ENCODE assay signal across 28 cellular contexts in the genomic region with DNA sequence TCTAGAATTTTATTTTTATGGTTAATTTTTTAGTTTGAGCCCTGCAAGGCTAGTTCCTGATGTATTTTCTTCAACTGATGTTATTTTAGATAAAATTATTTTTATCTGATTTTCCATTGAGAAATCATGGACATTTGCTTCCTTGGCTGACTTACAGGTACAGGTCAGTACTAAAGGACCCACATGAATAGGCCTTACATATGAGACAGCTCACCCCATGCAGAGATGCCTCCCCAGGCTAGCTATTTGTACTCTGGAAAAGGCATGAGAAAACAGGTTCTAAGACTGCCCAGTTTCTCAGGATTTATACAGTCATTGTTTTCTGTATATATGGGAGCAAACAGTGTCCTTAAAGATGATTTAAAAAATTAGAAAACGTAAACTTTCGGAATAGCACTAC.
"Had no signal": no experiment of that assay in that cellular context is flagged by ENCODE, and none has a peak within 500 bp of the region (broad histone marks: within the 10 kb centered on the region; RNA-seq: fewer than 3 reads in every experiment).

No MANE protein-coding gene starts in this region.

- H3K9me3 ChIP-seq: adrenal gland, SJSA1, SK-N-SH had no signal

- H3K4me3 Mint-ChIP-seq: activated CD4-positive, alpha-beta T cell treated with anti-CD3 and anti-CD28 coated beads for 36 hours; activated CD4-positive, alpha-beta T cell treated with anti-CD3 and anti-CD28 coated beads, Interleukin-2, amount 10 ng/mL, durations not matched to agents 7 days and 5 days; activated naive CD4-positive, alpha-beta T cell treated with anti-CD3 and anti-CD28 coated beads for 36 hours; activated T-cell treated with anti-CD3 and anti-CD28 coated beads, Interleukin-2, amount 50 U/mL, for 4 hours; activated T-helper 1 cell treated with anti-CD3 and anti-CD28 coated beads, Interleukin-12 subunit alpha, Interleukin-12 subunit beta, Interleukin-2, Interleukin-4 antibody, amounts not matched to agents 30 ng/mL and 10 ng/mL and 1 ng/mL, durations not matched to agents 14 hours and 24 hours and 36 hours; central memory CD8-positive, alpha-beta T cell; T-helper 1 cell treated with Interleukin-12 subunit alpha and Interleukin-12 subunit beta and Interleukin-4 antibody, amounts not matched to agents 30 μg/mL and 1 μg/mL, for 36 hours; T-helper 2 cell treated with Interferon-gamma antibody and Interleukin-4, amounts not matched to agents 5 μg/mL and 100 μg/mL, for 36 hours had no signal

- H3K36me3 Mint-ChIP-seq: activated naive CD4-positive, alpha-beta T cell treated with anti-CD3 and anti-CD28 coated beads, Interleukin-2, amount 50 U/mL, for 72 hours had no signal

- H3K27ac ChIP-seq: adrenal gland, cardiac muscle cell, KMS-11, SJSA1 had no signal

- H3K9me3 Mint-ChIP-seq: activated CD4-positive, alpha-beta T cell treated with anti-CD3 and anti-CD28 coated beads, Interleukin-2, amount 10 ng/mL, durations not matched to agents 7 days and 5 days; activated naive CD4-positive, alpha-beta T cell treated with anti-CD3 and anti-CD28 coated beads for 36 hours; activated naive CD4-positive, alpha-beta T cell treated with anti-CD3 and anti-CD28 coated beads, Interleukin-2, amount 50 U/mL, for 72 hours; activated T-cell treated with anti-CD3 and anti-CD28 coated beads, Interleukin-2, amount 50 U/mL, for 4 hours; activated T-helper 1 cell treated with anti-CD3 and anti-CD28 coated beads, Interleukin-12 subunit alpha, Interleukin-12 subunit beta, Interleukin-2, Interleukin-4 antibody, amounts not matched to agents 30 ng/mL and 10 ng/mL and 1 ng/mL, durations not matched to agents 14 hours and 24 hours and 36 hours; central memory CD8-positive, alpha-beta T cell; T-helper 1 cell treated with Interleukin-12 subunit alpha and Interleukin-12 subunit beta and Interleukin-4 antibody, amounts not matched to agents 30 μg/mL and 1 μg/mL, for 36 hours; T-helper 2 cell treated with Interferon-gamma antibody and Interleukin-4, amounts not matched to agents 5 μg/mL and 100 μg/mL, for 36 hours had no signal

- H3K9ac ChIP-seq: KMS-11, SK-N-SH had no signal

- H3K4me3 ChIP-seq: adrenal gland, cardiac muscle cell, SJSA1 had no signal

- FAIRE-seq: astrocyte, TTC549 had no signal

- H3K36me3 ChIP-seq: adrenal gland, cardiac muscle cell, SJSA1 had no signal

- H3K4me1 ChIP-seq: adrenal gland, SJSA1 had no signal

- DNase-seq: activated CD4-positive, alpha-beta T cell treated with anti-CD3 and anti-CD28 coated beads for 36 hours; activated CD4-positive, alpha-beta T cell treated with anti-CD3 and anti-CD28 coated beads, Interleukin-2, amount 10 ng/mL, durations not matched to agents 7 days and 5 days; activated CD4-positive, alpha-beta T cell treated with anti-CD3 and anti-CD28 coated beads, Interleukin-2, amount 50 U/mL, for 48 hours; activated CD8-positive, alpha-beta memory T cell treated with anti-CD3 and anti-CD28 coated beads, Interleukin-2, amount 50 U/mL, for 4 hours; activated gamma-delta T cell treated with Interleukin-2 at 50 U/mL for 16 hours; activated naive CD4-positive, alpha-beta T cell treated with anti-CD3 and anti-CD28 coated beads for 36 hours; activated T-cell treated with anti-CD3 and anti-CD28 coated beads for 4 hours; activated T-cell treated with anti-CD3 and anti-CD28 coated beads, Interleukin-2, amount 50 U/mL, for 4 hours; adrenal gland; NCI-H1105; NCI-H1436 treated with DMSO at 0.1 percent for 48 hours; NCI-H1694 treated with DMSO at 0.1 percent for 48 hours; NCI-H2029; NCI-H345; NCI-H524 treated with DMSO at 0.1 percent for 48 hours; RPMI8226; SHP77 treated with DMSO at 0.1 percent for 48 hours; SK-N-SH had no signal

- H3K4me2 ChIP-seq: KMS-11, SK-N-SH had no signal

- H3K4me1 Mint-ChIP-seq: activated CD4-positive, alpha-beta T cell treated with anti-CD3 and anti-CD28 coated beads for 36 hours; activated CD4-positive, alpha-beta T cell treated with anti-CD3 and anti-CD28 coated beads, Interleukin-2, amount 10 ng/mL, durations not matched to agents 7 days and 5 days; central memory CD8-positive, alpha-beta T cell had no signal

- H3K27me3 ChIP-seq: adrenal gland, cardiac muscle cell, SJSA1 had no signal

- H3K27ac Mint-ChIP-seq: activated CD4-positive, alpha-beta T cell treated with anti-CD3 and anti-CD28 coated beads for 36 hours; activated CD4-positive, alpha-beta T cell treated with anti-CD3 and anti-CD28 coated beads, Interleukin-2, amount 10 ng/mL, durations not matched to agents 7 days and 5 days; activated naive CD4-positive, alpha-beta T cell treated with anti-CD3 and anti-CD28 coated beads for 36 hours; activated naive CD4-positive, alpha-beta T cell treated with anti-CD3 and anti-CD28 coated beads, Interleukin-2, amount 50 U/mL, for 72 hours; activated T-helper 1 cell treated with anti-CD3 and anti-CD28 coated beads, Interleukin-12 subunit alpha, Interleukin-12 subunit beta, Interleukin-2, Interleukin-4 antibody, amounts not matched to agents 30 ng/mL and 10 ng/mL and 1 ng/mL, durations not matched to agents 14 hours and 24 hours and 36 hours; T-helper 1 cell treated with Interleukin-12 subunit alpha and Interleukin-12 subunit beta and Interleukin-4 antibody, amounts not matched to agents 30 μg/mL and 1 μg/mL, for 36 hours; T-helper 2 cell treated with Interferon-gamma antibody and Interleukin-4, amounts not matched to agents 5 μg/mL and 100 μg/mL, for 36 hours had no signal

- H3K27me3 Mint-ChIP-seq: activated CD4-positive, alpha-beta T cell treated with anti-CD3 and anti-CD28 coated beads for 36 hours; activated CD4-positive, alpha-beta T cell treated with anti-CD3 and anti-CD28 coated beads, Interleukin-2, amount 10 ng/mL, durations not matched to agents 7 days and 5 days; central memory CD8-positive, alpha-beta T cell had no signal
